8 cellular contexts compared by ENCODE assay signal in genomic region chr6:42984001-42984923, GRCh38. TPM values are rescaled to one million over a fixed set of nuclear protein-coding genes. Genes with fewer than 3 reads are reported as not detected.
DNase-seq lines count a peak whose midpoint lies in the region; ATAC-seq, FAIRE-seq and TF ChIP-seq lines count a peak whose summit lies in the region.

Gene PPP2R5D (plus strand): TSS chr6:42984570. CDS start chr6:42984678, 108 bp downstream.

- H3K4me1 Mint-ChIP-seq in type B pancreatic cell (ENCODE audit: unreplicated experiment) = peaks cover 41% of the 10 kb centered on the region

- TF ChIP-seq POLR2A in GM12892 (IDR thresholded peaks at IDR 0.05; ENCODE audit: low read depth, low read length) (peak; percentile 93), adrenal gland (IDR thresholded peaks at IDR 0.05) (peak; percentile 77 to 97), heart left ventricle (IDR thresholded peaks at IDR 0.05) (peak in 1 of 2 donors; percentile 93)

- DNase-seq in GM12892 (ENCODE audit: insufficient read length) (peak; percentile 92), NCI-H146 (lab: John Stamatoyannopoulos, UW) (peak; percentile 100), T-helper 1 cell (peak; percentile 92 to 98 (median 96)), adrenal gland (peak; percentile 96 to 100 (median 99)), heart left ventricle (peak; percentile 97 to 99 (median 98)), pons (ENCODE audit: low spot score) (peak; percentile 100), type B pancreatic cell (ENCODE audit: extremely low spot score, unreplicated experiment) (peak; percentile 93)

- H3K4me3 ChIP-seq in adrenal gland = peak within 1 kb of the TSS; percentile 43 to 92 (median 60)
- H3K4me3 ChIP-seq in heart left ventricle = peak within 1 kb of the TSS; percentile 74 to 97 (median 86)

- H3K27me3 ChIP-seq in adrenal gland (no peaks in the 10 kb centered on the region), heart left ventricle (no peaks in the 10 kb centered on the region)

- intact Hi-C loops in adrenal gland (cut with DNase I) = no loop called here
- intact Hi-C loops in heart left ventricle (cut with DNase I) = loop anchor here in 4 of 10 donors (2.0 to 10.0 kb wide), 5 partner anchors 55 to 202 kb away; partner anchors contain the start of genes CNPY3 (in 2 of the 4), BICRAL (in 1 of the 4), KLC4 (in 1 of the 4) and MRPL2 (in 1 of the 4)

- H3K4me1 ChIP-seq in adrenal gland (replicated peaks in 1 of 2) = peaks cover 26 to 33% of the 10 kb centered on the region in 2 donors
- peaks cover 3 to 61% (median 45%) of the 10 kb centered on the region in 12 donors for H3K4me1 ChIP-seq in heart left ventricle

- WGBS in adrenal gland, 4 donors = 0 to 1% (median 0%) methylated on average over 17 to 59 of the region's 59 CpGs
- WGBS in heart left ventricle, 4 donors = 0 to 1% (median 0%) methylated on average over 28 to 59 of the region's 59 CpGs

- peak in 4 of 6 experiments; percentile 10 to 37 (median 26) for TF ChIP-seq CTCF in adrenal gland (IDR thresholded peaks at IDR 0.05)
- no peak for TF ChIP-seq CTCF in heart left ventricle (IDR thresholded peaks at IDR 0.05)
- no peak for TF ChIP-seq CTCF in type B pancreatic cell (conservative IDR thresholded peaks at IDR 0.05)

- H3K36me3 Mint-ChIP-seq in type B pancreatic cell = peaks cover 4% of the 10 kb centered on the region

- ATAC-seq in HG02852 (IDR thresholded peaks at IDR 0.05; ENCODE audit: unreplicated experiment) (peak; percentile 92), heart left ventricle (peak; percentile 95 to 99 (median 98))

- FAIRE-seq in GM12892 (lab: Jason Lieb, UNC) = peak; percentile 97

- peak within 1 kb of the TSS; percentile 66 to 88 (median 79) for H3K27ac ChIP-seq in adrenal gland
- peak within 1 kb of the TSS; percentile 60 to 93 (median 90) for H3K27ac ChIP-seq in heart left ventricle

- H3K9me3 Mint-ChIP-seq in type B pancreatic cell = no peaks in the 10 kb centered on the region

- H3K27ac Mint-ChIP-seq in type B pancreatic cell = peak within 1 kb of the TSS; percentile 85

- H3K4me3 Mint-ChIP-seq in type B pancreatic cell = peak within 1 kb of the TSS; percentile 94

- H3K9me3 ChIP-seq in adrenal gland (replicated peaks in 1 of 3) (no peaks in the 10 kb centered on the region), heart left ventricle (no peaks in the 10 kb centered on the region)

- H3K36me3 ChIP-seq in adrenal gland (replicated peaks in 1 of 2) (no peaks in the 10 kb centered on the region), heart left ventricle (peaks cover 0 to 12% (median 4%) of the 10 kb centered on the region in 9 donors)

- no peaks in the 10 kb centered on the region for H3K27me3 Mint-ChIP-seq in type B pancreatic cell

RNA-seq across cellular contexts. Expression of gene PPP2R5D, which starts in this region (rescaled TPM):
- polyA plus RNA-seq in GM12892 (2012; ENCODE audit: missing spikeins) = 25.3 TPM
- total RNA-seq in adrenal gland = 10 to 100 TPM; 24.2 to 97.8 (median 33.7) TPM
- polyA plus RNA-seq in adrenal gland = 10 to 100 TPM; 29.7 to 38.9 (median 37.9) TPM
- 10 to 100 TPM; 30.9 to 51.3 (median 35.1) TPM for total RNA-seq in heart left ventricle
- polyA plus RNA-seq in heart left ventricle = 10 to 100 TPM; 21.4 to 50.2 TPM
- total RNA-seq in type B pancreatic cell (ENCODE audit: low replicate concordance) = 35.1 and 55.1 TPM in 2 replicates

Comparison
In these comparisons a context has a peak if more than half of its experiments do, and no peak if none do; other contexts are left out.
1. Peak in every context shown above with its lines: DNase-seq, ATAC-seq, H3K4me3 ChIP-seq and H3K27ac ChIP-seq.
2. CTCF ChIP-seq: peak in adrenal gland (4 of 6); none in heart left ventricle (0 of 12) and type B pancreatic cell (single experiment).